ENCODE assay signal across 25 cellular contexts in genomic region chr10:58318346-58318745, GRCh38.
"Had no signal": no experiment of that assay in that cellular context is flagged by ENCODE, and none has a peak within 500 bp of the region (broad histone marks: within the 10 kb centered on the region; RNA-seq: fewer than 3 reads in every experiment).

No MANE protein-coding gene starts in this region.

- ATAC-seq: activated CD4-positive, alpha-beta T cell treated with anti-CD3 and anti-CD28 coated beads for 36 hours; activated naive CD4-positive, alpha-beta T cell treated with anti-CD3 and anti-CD28 coated beads, Interleukin-2, amount 50 U/mL, for 72 hours; activated T-helper 17 cell treated with anti-CD3 and anti-CD28 coated beads, Interleukin-2, amount 50 U/mL, for 72 hours; gastroesophageal sphincter; left cardiac atrium; natural killer cell treated with Interleukin-12 subunit alpha and Interleukin-12 subunit beta and Interleukin-15 and Interleukin-18, amount 100 ng/mL, for 72 hours; pancreas; psoas muscle; stimulated activated naive CD8-positive, alpha-beta T cell treated with anti-CD3 and anti-CD28 coated beads, Interleukin-15, amount 100 ng/mL, for 72 hours had no signal

- H3K27ac ChIP-seq: epithelial cell of prostate, gastroesophageal sphincter, neutrophil, pancreas, psoas muscle, right atrium auricular region, tibial artery had no signal

- H3K9me3 ChIP-seq: gastroesophageal sphincter, neutrophil, pancreas, psoas muscle, right atrium auricular region, tibial artery had no signal

- H3K36me3 ChIP-seq: gastroesophageal sphincter, neutrophil, pancreas, right atrium auricular region, tibial artery had no signal

- DNase-seq: activated B cell treated with CpG ODN at 0.5 μM for 24 hours; activated CD4-positive, alpha-beta T cell treated with anti-CD3 and anti-CD28 coated beads for 36 hours; activated CD4-positive, alpha-beta T cell treated with anti-CD3 and anti-CD28 coated beads, Interleukin-2, amount 50 U/mL, for 4 hours; activated CD8-positive, alpha-beta memory T cell treated with anti-CD3 and anti-CD28 coated beads for 24 hours; activated CD8-positive, alpha-beta memory T cell treated with anti-CD3 and anti-CD28 coated beads, Interleukin-2, amount 50 U/mL, for 4 hours; activated T-cell treated with anti-CD3 and anti-CD28 coated beads, Interleukin-2, amount 50 U/mL, for 24 hours; cerebellar nuclear complex; cortex of kidney; hypothalamus; left cardiac atrium; midbrain; pancreas; psoas muscle; stimulated activated CD4-positive, alpha-beta T cell treated with anti-CD3 and anti-CD28 coated beads, Interleukin-1b, Interleukin-23, amount 100 ng/mL, for 48 hours; stimulated activated naive CD8-positive, alpha-beta T cell treated with anti-CD3 and anti-CD28 coated beads, Interleukin-15, amount 100 ng/mL, for 72 hours; T-helper 1 cell; T-helper 9 cell; tibial artery had no signal

- H3K27me3 ChIP-seq: gastroesophageal sphincter, neutrophil, pancreas, right atrium auricular region, tibial artery had no signal

- H3K4me3 ChIP-seq: gastroesophageal sphincter, pancreas, psoas muscle, right atrium auricular region, tibial artery had no signal

- H3K4me1 ChIP-seq: gastroesophageal sphincter, pancreas, right atrium auricular region, tibial artery had no signal
